1 cellular context compared by ENCODE assay signal in genomic region chr18:8620845-8621244, GRCh38.
TF ChIP-seq lines count a peak whose summit lies in the region.

No MANE protein-coding gene starts in this region.

TF ChIP-seq in H1, 55 proteins besides CTCF, POLR2A, EP300 and RAD21 (continued from another document):
- no peak for TF ChIP-seq CTBP2 (IDR thresholded peaks at IDR 0.05; ENCODE audit: borderline replicate concordance, insufficient read depth, insufficient read length, low read length)
- TF ChIP-seq GABPA (IDR thresholded peaks at IDR 0.05; ENCODE audit: borderline replicate concordance, insufficient read depth, low read length): no peak
- no peak for TF ChIP-seq POU5F1 (IDR thresholded peaks at IDR 0.05; ENCODE audit: low read depth, low read length)
- TF ChIP-seq CBX5 (IDR thresholded peaks at IDR 0.05; ENCODE audit: low read depth, low read length): no peak
- TF ChIP-seq NRF1 (IDR thresholded peaks at IDR 0.05; ENCODE audit: low read depth, low read length): no peak
- TF ChIP-seq SP4 (IDR thresholded peaks at IDR 0.05; ENCODE audit: low read length): no peak
- no peak for TF ChIP-seq CEBPB (IDR thresholded peaks at IDR 0.05; ENCODE audit: low read depth, low read length)
